Comparison of ENCODE assay signal across 2 cellular contexts in genomic region chr15:62352817-62353216, GRCh38.
TF ChIP-seq lines count a peak whose summit lies in the region.

No MANE protein-coding gene starts in this region.

TF ChIP-seq in GM23338, 12 proteins besides CTCF, POLR2A, EP300 and RAD21 (continued from another document):
- TF ChIP-seq REST (IDR thresholded peaks at IDR 0.05; ENCODE audit: unreplicated experiment), result no peak
- TF ChIP-seq CREB1 (CRISPR knock-in tag; IDR thresholded peaks at IDR 0.05; ENCODE audit: low read depth), result no peak
- no peak for TF ChIP-seq JUNB (IDR thresholded peaks at IDR 0.05; ENCODE audit: unreplicated experiment)
- TF ChIP-seq EZH2 (IDR thresholded peaks at IDR 0.05; ENCODE audit: low read depth, unreplicated experiment), result no peak
- TF ChIP-seq EZH2phosphoT487 (IDR thresholded peaks at IDR 0.05; ENCODE audit: unreplicated experiment), result no peak
- TF ChIP-seq ETS1 (IDR thresholded peaks at IDR 0.05), result no peak
TF ChIP-seq in GM23338: peak in this region for 0.

TF ChIP-seq in WTC11, 78 proteins besides CTCF, POLR2A, EP300 and RAD21 (continued from another document):
- TF ChIP-seq SMAD4 (CRISPR knock-in tag; IDR thresholded peaks at IDR 0.05) (no peak), USF2 (CRISPR knock-in tag; IDR thresholded peaks at IDR 0.05) (no peak), TEAD1 (CRISPR knock-in tag; IDR thresholded peaks at IDR 0.05) (no peak), PRDM15 (CRISPR knock-in tag; IDR thresholded peaks at IDR 0.05) (no peak), ZNF219 (CRISPR knock-in tag; IDR thresholded peaks at IDR 0.05; ENCODE audit: borderline replicate concordance) (no peak), TP53 (CRISPR knock-in tag; IDR thresholded peaks at IDR 0.05) (no peak), AR (CRISPR knock-in tag; IDR thresholded peaks at IDR 0.05) (no peak)
